4 cellular contexts compared by ENCODE assay signal in the genomic region with DNA sequence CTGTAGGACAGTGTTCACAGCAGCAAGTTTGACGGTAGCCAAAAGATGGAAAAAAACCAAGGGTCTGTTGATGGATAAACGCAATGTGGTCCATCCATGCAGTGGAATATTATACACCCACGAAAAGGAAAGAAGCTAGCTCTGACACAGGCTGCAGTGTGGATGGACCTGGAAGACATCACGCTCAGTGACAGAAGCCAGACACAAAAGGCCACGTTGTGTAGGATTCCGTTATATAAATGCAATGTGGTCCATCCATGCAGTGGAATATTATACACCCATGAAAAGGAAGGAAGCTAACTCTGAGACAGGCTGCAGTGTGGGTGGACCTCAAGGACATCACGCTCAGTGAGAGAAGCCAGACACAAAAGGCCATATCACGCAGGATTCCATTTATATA.
TF ChIP-seq lines count a peak whose summit lies in the region.

No MANE protein-coding gene starts in this region.

TF ChIP-seq in HEK293, 187 proteins besides CTCF, POLR2A, EP300 and RAD21:
- TF ChIP-seq, protein P1, sequence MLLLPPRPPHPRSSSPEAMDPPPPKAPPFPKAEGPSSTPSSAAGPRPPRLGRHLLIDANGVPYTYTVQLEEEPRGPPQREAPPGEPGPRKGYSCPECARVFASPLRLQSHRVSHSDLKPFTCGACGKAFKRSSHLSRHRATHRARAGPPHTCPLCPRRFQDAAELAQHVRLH (tag by site-specific recombination; IDR thresholded peaks at IDR 0.05), result peak; percentile 69
- no peak for TF ChIP-seq OSR2 (tag by site-specific recombination; IDR thresholded peaks at IDR 0.05)
- peak; percentile 100 for TF ChIP-seq ZNF146 (tag by site-specific recombination; IDR thresholded peaks at IDR 0.05)
- TF ChIP-seq, protein P2, sequence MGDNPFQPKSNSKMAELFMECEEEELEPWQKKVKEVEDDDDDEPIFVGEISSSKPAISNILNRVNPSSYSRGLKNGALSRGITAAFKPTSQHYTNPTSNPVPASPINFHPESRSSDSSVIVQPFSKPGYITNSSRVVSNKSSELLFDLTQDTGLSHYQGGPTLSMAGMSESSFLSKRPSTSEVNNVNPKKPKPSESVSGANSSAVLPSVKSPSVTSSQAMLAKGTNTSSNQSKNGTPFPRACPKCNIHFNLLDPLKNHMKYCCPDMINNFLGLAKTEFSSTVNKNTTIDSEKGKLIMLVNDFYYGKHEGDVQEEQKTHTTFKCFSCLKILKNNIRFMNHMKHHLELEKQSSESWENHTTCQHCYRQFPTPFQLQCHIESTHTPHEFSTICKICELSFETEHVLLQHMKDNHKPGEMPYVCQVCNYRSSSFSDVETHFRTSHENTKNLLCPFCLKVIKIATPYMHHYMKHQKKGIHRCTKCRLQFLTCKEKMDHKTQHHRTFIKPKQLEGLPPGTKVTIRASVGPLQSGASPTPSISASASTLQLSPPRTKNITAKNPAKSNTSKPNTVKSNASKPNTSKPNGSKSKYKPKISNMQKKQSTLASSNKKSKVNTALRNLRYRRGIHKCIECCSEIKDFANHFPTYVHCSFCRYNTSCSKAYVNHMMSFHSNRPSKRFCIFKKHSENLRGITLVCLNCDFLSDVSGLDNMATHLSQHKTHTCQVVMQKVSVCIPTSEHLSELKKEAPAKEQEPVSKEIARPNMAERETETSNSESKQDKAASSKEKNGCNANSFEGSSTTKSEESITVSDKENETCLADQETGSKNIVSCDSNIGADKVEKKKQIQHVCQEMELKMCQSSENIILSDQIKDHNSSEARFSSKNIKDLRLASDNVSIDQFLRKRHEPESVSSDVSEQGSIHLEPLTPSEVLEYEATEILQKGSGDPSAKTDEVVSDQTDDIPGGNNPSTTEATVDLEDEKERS (tag by site-specific recombination; IDR thresholded peaks at IDR 0.05), result peak; percentile 95; the same call in 1 of the 2 replicates

TF ChIP-seq in WTC11, 78 proteins besides CTCF, POLR2A, EP300 and RAD21:
- TF ChIP-seq GTF2I (CRISPR knock-in tag; conservative IDR thresholded peaks at IDR 0.05) (0 out of 2 replicates have a peak, but pooled peaks have one; percentile 29), ZNF396 (CRISPR knock-in tag; IDR thresholded peaks at IDR 0.05; ENCODE audit: borderline replicate concordance) (no peak)
- TF ChIP-seq, protein P3, sequence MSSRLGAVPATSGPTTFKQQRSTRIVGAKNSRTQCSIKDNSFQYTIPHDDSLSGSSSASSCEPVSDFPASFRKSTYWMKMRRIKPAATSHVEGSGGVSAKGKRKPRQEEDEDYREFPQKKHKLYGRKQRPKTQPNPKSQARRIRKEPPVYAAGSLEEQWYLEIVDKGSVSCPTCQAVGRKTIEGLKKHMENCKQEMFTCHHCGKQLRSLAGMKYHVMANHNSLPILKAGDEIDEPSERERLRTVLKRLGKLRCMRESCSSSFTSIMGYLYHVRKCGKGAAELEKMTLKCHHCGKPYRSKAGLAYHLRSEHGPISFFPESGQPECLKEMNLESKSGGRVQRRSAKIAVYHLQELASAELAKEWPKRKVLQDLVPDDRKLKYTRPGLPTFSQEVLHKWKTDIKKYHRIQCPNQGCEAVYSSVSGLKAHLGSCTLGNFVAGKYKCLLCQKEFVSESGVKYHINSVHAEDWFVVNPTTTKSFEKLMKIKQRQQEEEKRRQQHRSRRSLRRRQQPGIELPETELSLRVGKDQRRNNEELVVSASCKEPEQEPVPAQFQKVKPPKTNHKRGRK (CRISPR knock-in tag; IDR thresholded peaks at IDR 0.05; ENCODE audit: borderline replicate concordance), result 0 out of 2 replicates have a peak, but pooled peaks have one; percentile 43

TF ChIP-seq in K562, 482 proteins besides CTCF, POLR2A, EP300 and RAD21:
- TF ChIP-seq ZNF436 (CRISPR knock-in tag; IDR thresholded peaks at IDR 0.05) (no peak), RBM25 (IDR thresholded peaks at IDR 0.05; ENCODE audit: low read depth, low read length, severe bottlenecking) (peak; percentile 74), KDM1A (IDR thresholded peaks at IDR 0.05) (peak; percentile 30 to 65; a peak in 2 of 4 replicates), HDAC2 (IDR thresholded peaks at IDR 0.05) (0 out of 2 replicates have a peak, but pooled peaks have one; percentile 52), ZNF146 (CRISPR knock-in tag; IDR thresholded peaks at IDR 0.05; ENCODE audit: unreplicated experiment) (peak; percentile 97), BCOR (IDR thresholded peaks at IDR 0.05) (peak; percentile 86)
- TF ChIP-seq, protein P4, sequence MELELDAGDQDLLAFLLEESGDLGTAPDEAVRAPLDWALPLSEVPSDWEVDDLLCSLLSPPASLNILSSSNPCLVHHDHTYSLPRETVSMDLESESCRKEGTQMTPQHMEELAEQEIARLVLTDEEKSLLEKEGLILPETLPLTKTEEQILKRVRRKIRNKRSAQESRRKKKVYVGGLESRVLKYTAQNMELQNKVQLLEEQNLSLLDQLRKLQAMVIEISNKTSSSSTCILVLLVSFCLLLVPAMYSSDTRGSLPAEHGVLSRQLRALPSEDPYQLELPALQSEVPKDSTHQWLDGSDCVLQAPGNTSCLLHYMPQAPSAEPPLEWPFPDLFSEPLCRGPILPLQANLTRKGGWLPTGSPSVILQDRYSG (tag; conservative IDR thresholded peaks at IDR 0.05; ENCODE audit: low read depth), result no peak

TF ChIP-seq in H1, 55 proteins besides CTCF, POLR2A, EP300 and RAD21:
- TF ChIP-seq KDM1A (IDR thresholded peaks at IDR 0.05; ENCODE audit: borderline replicate concordance, low read length) (peak; percentile 98), CTBP2 (IDR thresholded peaks at IDR 0.05; ENCODE audit: borderline replicate concordance, insufficient read depth, insufficient read length, low read length) (no peak)
